17 cellular contexts compared by ENCODE assay signal in genomic region chr4:13887010-13887409, GRCh38.
DNase-seq lines count a peak whose midpoint lies in the region; ATAC-seq, FAIRE-seq and TF ChIP-seq lines count a peak whose summit lies in the region.
"Had no signal": no experiment of that assay in that cellular context is flagged by ENCODE, and none has a peak within 500 bp of the region (broad histone marks: within the 10 kb centered on the region; RNA-seq: fewer than 3 reads in every experiment).

No MANE protein-coding gene starts in this region.

- TF ChIP-seq CTCF in right lobe of liver (IDR thresholded peaks at IDR 0.05) (no peak), HepG2 (CRISPR knock-in tag; IDR thresholded peaks at IDR 0.05) (no peak), LNCaP clone FGC (IDR thresholded peaks at IDR 0.05; ENCODE audit: control insufficient read depth, extremely low read depth, insufficient read depth) (no peak), VCaP (conservative IDR thresholded peaks at IDR 0.05) (no peak)

- no peak for DNase-seq in right lobe of liver
- DNase-seq in HepG2 (ENCODE audit: low spot score), result no peak
- peak; percentile 50 for DNase-seq in LNCaP clone FGC (ENCODE audit: low read depth)
- no peak for DNase-seq in HEK293T (ENCODE audit: extremely low spot score)
- no peak for DNase-seq in kidney glomerular epithelial cell (lab: John Stamatoyannopoulos, UW)
- DNase-seq in T-helper 1 cell, result no peak
- DNase-seq: AML-193; Caco-2; CD8-positive, alpha-beta memory T cell; DMS79; EL; GOT3; H9 had no signal

- in situ Hi-C loops in HepG2 (cut with HindIII; ENCODE audit: extremely low pct_ligation_motif_present, low pct_unique_long_range_greater_than_20kb), result no loop called here

- 59% methylated on average over 2 of the region's 2 CpGs for WGBS in right lobe of liver (ENCODE audit: insufficient coverage, low coverage, low lambda C conversion rate, missing lambda C conversion rate)
- WGBS in HepG2 (ENCODE audit: low lambda C conversion rate), result 0% methylated on average over 2 of the region's 2 CpGs

- no peaks in the 10 kb centered on the region for H3K79me2 ChIP-seq in HepG2 (ENCODE audit: insufficient read depth, low read length)

- H3K27ac ChIP-seq in right lobe of liver, result no peak overlapping the region
- H3K27ac ChIP-seq in HepG2 (ENCODE audit: extremely low read length, insufficient read depth, low read length), result no peak overlapping the region
- peak overlapping the region; percentile 14; the same call in 1 of the 2 replicates for H3K27ac ChIP-seq in VCaP
- H3K27ac ChIP-seq: BLaER1 had no signal

- intact Hi-C loops in right lobe of liver (cut with DNase I), result no loop called here
- intact Hi-C loops in HepG2 (cut with micrococcal nuclease; ENCODE audit: unreplicated experiment), result no loop called here

- CTCF ChIA-PET in HepG2 (lab: Yijun Ruan, JAX; ENCODE audit: low intra/inter-chr PET ratio, low total read pairs) (no interaction called here), HEK293T (lab: Yijun Ruan, JAX) (no interaction called here)

- TF ChIP-seq POLR2A in right lobe of liver (IDR thresholded peaks at IDR 0.05), result no peak
- TF ChIP-seq POLR2A in HepG2 (IDR thresholded peaks at IDR 0.05; ENCODE audit: insufficient read depth in 1 of 2, low read depth in 2 of 2, low read length in 2 of 2), result no peak

- no peak for TF ChIP-seq EP300 in HepG2 (IDR thresholded peaks at IDR 0.05; ENCODE audit: low read depth in 2 of 2, low read length in 2 of 2)
- TF ChIP-seq EP300 in HepG2 (CRISPR knock-in tag; IDR thresholded peaks at IDR 0.05; ENCODE audit: borderline replicate concordance), result no peak

- no peak for FAIRE-seq in HepG2 (lab: Jason Lieb, UNC)
- FAIRE-seq: G401.6, GM12891 had no signal

- no peaks in the 10 kb centered on the region for H3K9me3 ChIP-seq in right lobe of liver
- peaks cover 54% of the 10 kb centered on the region for H3K9me3 ChIP-seq in HepG2 (ENCODE audit: low read length)
- H3K9me3 ChIP-seq: BLaER1, Caco-2 had no signal

- no peaks in the 10 kb centered on the region for H4K20me1 ChIP-seq in HepG2 (ENCODE audit: insufficient read depth, low read length)
- H4K20me1 ChIP-seq: BLaER1 had no signal

- no peak overlapping the region for H2AFZ ChIP-seq in HepG2 (ENCODE audit: low read length)

- POLR2A ChIA-PET in HepG2 (lab: Yijun Ruan, JAX) (no interaction called here), HEK293T (lab: Yijun Ruan, JAX) (no interaction called here)

- H3K4me3 ChIP-seq in right lobe of liver, result no peak overlapping the region
- H3K4me3 ChIP-seq in HepG2 (replicated peaks in 1 of 3; ENCODE audit: insufficient read depth in 1 of 3, low read depth in 2 of 3, low read length in 3 of 3), result no peak overlapping the region
- H3K4me3 ChIP-seq in LNCaP clone FGC (ENCODE audit: low read depth, low read length), result no peak overlapping the region
- H3K4me3 ChIP-seq: BLaER1 had no signal

- H3K36me3 ChIP-seq in right lobe of liver, result no peaks in the 10 kb centered on the region
- H3K36me3 ChIP-seq in HepG2 (replicated peaks in 1 of 2; ENCODE audit: control insufficient read depth in 1 of 2, insufficient read depth in 2 of 2, low read length in 2 of 2), result no peaks in the 10 kb centered on the region
- H3K36me3 ChIP-seq: BLaER1 had no signal

- H3K4me2 ChIP-seq in HepG2 (ENCODE audit: low read depth, low read length), result no peak overlapping the region
- H3K4me2 ChIP-seq: BLaER1 had no signal

- no TSS peak for BruUV-seq in HepG2 (replicated peaks; lab: Mats Ljungman, UMichigan)

- H3K27me3 ChIP-seq in right lobe of liver (no peaks in the 10 kb centered on the region), HepG2 (ENCODE audit: control insufficient read depth in 1 of 2, insufficient read depth in 2 of 2, low read length in 2 of 2) (no peaks in the 10 kb centered on the region)
- H3K27me3 ChIP-seq: BLaER1 had no signal

- H3K9ac ChIP-seq in HepG2 (ENCODE audit: insufficient read depth, low read depth, low read length), result no peak overlapping the region
- H3K9ac ChIP-seq: BLaER1 had no signal

- no peak for TF ChIP-seq RAD21 in HepG2 (CRISPR knock-in tag; IDR thresholded peaks at IDR 0.05)

- peak in 3 of 4 donors; percentile 45 to 70 (median 46) for ATAC-seq in right lobe of liver
- no peak for ATAC-seq in HepG2

- H3K4me1 ChIP-seq in right lobe of liver (peaks cover 0 to 9% (median 0%) of the 10 kb centered on the region in 4 donors), HepG2 (ENCODE audit: insufficient read depth, low read length) (no peaks in the 10 kb centered on the region)
- H3K4me1 ChIP-seq: BLaER1 had no signal

TF ChIP-seq in HepG2, 621 proteins besides CTCF, POLR2A, EP300 and RAD21 (continues in another document):
- no peak for TF ChIP-seq ZNF792 (CRISPR knock-in tag; IDR thresholded peaks at IDR 0.05)
- TF ChIP-seq ZNF800 (CRISPR knock-in tag; IDR thresholded peaks at IDR 0.05), result no peak
- no peak for TF ChIP-seq SMARCE1 (IDR thresholded peaks at IDR 0.05; ENCODE audit: borderline replicate concordance)
- TF ChIP-seq U2AF2 (IDR thresholded peaks at IDR 0.05; ENCODE audit: low read depth, low read length), result no peak
- no peak for TF ChIP-seq TARDBP (CRISPR knock-in tag; IDR thresholded peaks at IDR 0.05)
- TF ChIP-seq TBP (CRISPR knock-in tag; IDR thresholded peaks at IDR 0.05), result no peak
- TF ChIP-seq HNF4A (CRISPR knock-in tag; IDR thresholded peaks at IDR 0.05), result no peak
- no peak for TF ChIP-seq ARNT2 (CRISPR knock-in tag; IDR thresholded peaks at IDR 0.05; ENCODE audit: low read depth)
- no peak for TF ChIP-seq CENPBD1 (CRISPR knock-in tag; IDR thresholded peaks at IDR 0.05; ENCODE audit: borderline replicate concordance, low read depth)
- TF ChIP-seq CBX2 (IDR thresholded peaks at IDR 0.05; ENCODE audit: low read depth, low read length), result no peak
- no peak for TF ChIP-seq CBX2 (CRISPR knock-in tag; IDR thresholded peaks at IDR 0.05; ENCODE audit: low read depth)
- TF ChIP-seq BRCA1 (CRISPR knock-in tag; IDR thresholded peaks at IDR 0.05), result no peak
- TF ChIP-seq ZNF607 (CRISPR knock-in tag; IDR thresholded peaks at IDR 0.05; ENCODE audit: borderline replicate concordance), result no peak
- no peak for TF ChIP-seq YEATS2 (CRISPR knock-in tag; IDR thresholded peaks at IDR 0.05; ENCODE audit: borderline replicate concordance)

TF ChIP-seq in HEK293T, 16 proteins besides CTCF, POLR2A, EP300 and RAD21:
- no peak for TF ChIP-seq PKNOX1 (IDR thresholded peaks at IDR 0.05)
- no peak for TF ChIP-seq LEF1 (IDR thresholded peaks at IDR 0.05; ENCODE audit: borderline replicate concordance)
- TF ChIP-seq ARNT (IDR thresholded peaks at IDR 0.05), result no peak
- TF ChIP-seq ELF4 (IDR thresholded peaks at IDR 0.05), result no peak
- TF ChIP-seq L3MBTL2 (conservative IDR thresholded peaks at IDR 0.05), result no peak
- no peak for TF ChIP-seq FOXA1 (IDR thresholded peaks at IDR 0.05)
- no peak for TF ChIP-seq SUZ12 (IDR thresholded peaks at IDR 0.05)
- TF ChIP-seq FOXM1 (IDR thresholded peaks at IDR 0.05; ENCODE audit: borderline replicate concordance), result no peak
- TF ChIP-seq TARDBP (IDR thresholded peaks at IDR 0.05), result no peak
- no peak for TF ChIP-seq NFRKB (IDR thresholded peaks at IDR 0.05)
- TF ChIP-seq BHLHE40 (IDR thresholded peaks at IDR 0.05; ENCODE audit: borderline replicate concordance), result no peak
- no peak for TF ChIP-seq ZNF384 (IDR thresholded peaks at IDR 0.05)
- no peak for TF ChIP-seq FOXK2 (IDR thresholded peaks at IDR 0.05)
- TF ChIP-seq CTBP1 (IDR thresholded peaks at IDR 0.05; ENCODE audit: borderline replicate concordance), result no peak
- TF ChIP-seq HDGF (IDR thresholded peaks at IDR 0.05; ENCODE audit: borderline replicate concordance), result no peak
- TF ChIP-seq SP1 (IDR thresholded peaks at IDR 0.05), result no peak
